10 cellular contexts compared by ENCODE assay signal in genomic region chr17:45029758-45030423, GRCh38.
"Had no signal": no experiment of that assay in that cellular context is flagged by ENCODE, and none has a peak within 500 bp of the region (broad histone marks: within the 10 kb centered on the region; RNA-seq: fewer than 3 reads in every experiment).

No MANE protein-coding gene starts in this region.

- H3K27me3 Mint-ChIP-seq: activated naive CD4-positive, alpha-beta T cell treated with anti-CD3 and anti-CD28 coated beads, Interleukin-2, amount 50 U/mL, for 24 hours; progenitor cell of endocrine pancreas had no signal

- H3K9me3 Mint-ChIP-seq: activated naive CD4-positive, alpha-beta T cell treated with anti-CD3 and anti-CD28 coated beads, Interleukin-2, amount 50 U/mL, for 24 hours; endodermal cell had no signal

- DNase-seq: activated CD4-positive, alpha-beta T cell treated with anti-CD3 and anti-CD28 coated beads, Interleukin-2, amount 50 U/mL, for 4 hours; activated CD4-positive, CD25-positive, alpha-beta regulatory T cell treated with anti-CD3 and anti-CD28 coated beads, Interleukin-2, amount 50 U/mL, for 72 hours; activated T-cell treated with anti-CD3 and anti-CD28 coated beads, Interleukin-2, amount 50 U/mL, for 1 hour; endodermal cell; erythroblast; right cardiac atrium; small intestine; trophoblast cell had no signal

- H3K27ac Mint-ChIP-seq: activated naive CD4-positive, alpha-beta T cell treated with anti-CD3 and anti-CD28 coated beads, Interleukin-2, amount 50 U/mL, for 24 hours; endodermal cell; progenitor cell of endocrine pancreas had no signal

- H3K4me3 Mint-ChIP-seq: activated naive CD4-positive, alpha-beta T cell treated with anti-CD3 and anti-CD28 coated beads, Interleukin-2, amount 50 U/mL, for 24 hours; endodermal cell had no signal

- H3K4me1 Mint-ChIP-seq: endodermal cell had no signal

- ATAC-seq: right cardiac atrium had no signal
